22 cellular contexts compared by ENCODE assay signal in genomic region chr9:27851858-27852257, GRCh38.
"Had no signal": no experiment of that assay in that cellular context is flagged by ENCODE, and none has a peak within 500 bp of the region (broad histone marks: within the 10 kb centered on the region; RNA-seq: fewer than 3 reads in every experiment).

No MANE protein-coding gene starts in this region.

- H3K4me3 ChIP-seq: K562, SK-N-MC had no signal

- DNase-seq: activated B cell treated with CpG ODN at 0.5 μM for 24 hours; activated CD4-positive, alpha-beta memory T cell treated with anti-CD3 and anti-CD28 coated beads for 36 hours; activated CD4-positive, alpha-beta T cell treated with anti-CD3 and anti-CD28 coated beads for 1 hour; activated CD4-positive, alpha-beta T cell treated with anti-CD3 and anti-CD28 coated beads, Interleukin-2, amount 10 ng/mL, durations not matched to agents 24 days and 14 days; activated CD8-positive, alpha-beta memory T cell treated with anti-CD3 and anti-CD28 coated beads for 24 hours; activated effector memory CD4-positive, alpha-beta T cell treated with anti-CD3 and anti-CD28 coated beads, Interleukin-2, amount 50 U/mL, for 16 hours; activated naive CD4-positive, alpha-beta T cell treated with anti-CD3 and anti-CD28 coated beads for 36 hours; activated T-cell treated with anti-CD3 and anti-CD28 coated beads, Interleukin-2, amount 50 U/mL, for 4 hours; amygdala; Karpas-422; MM.1S; NCI-H1105 treated with DMSO at 0.1 percent for 48 hours; NCI-H1436 treated with DMSO at 0.1 percent for 48 hours; NCI-H187; NCI-H2081; NCI-H510A treated with DMSO at 0.1 percent for 48 hours; T-helper 17 cell; T-helper 9 cell had no signal

- H3K27ac ChIP-seq: SK-N-MC had no signal

- ATAC-seq: activated T-cell treated with anti-CD3 and anti-CD28 coated beads, Interleukin-2, amount 50 U/mL, for 4 hours; K562; T-helper 17 cell had no signal

- FAIRE-seq: astrocyte, K562, TTC549 had no signal
